Comparison of ENCODE assay signal across 11 cellular contexts in the genomic region with DNA sequence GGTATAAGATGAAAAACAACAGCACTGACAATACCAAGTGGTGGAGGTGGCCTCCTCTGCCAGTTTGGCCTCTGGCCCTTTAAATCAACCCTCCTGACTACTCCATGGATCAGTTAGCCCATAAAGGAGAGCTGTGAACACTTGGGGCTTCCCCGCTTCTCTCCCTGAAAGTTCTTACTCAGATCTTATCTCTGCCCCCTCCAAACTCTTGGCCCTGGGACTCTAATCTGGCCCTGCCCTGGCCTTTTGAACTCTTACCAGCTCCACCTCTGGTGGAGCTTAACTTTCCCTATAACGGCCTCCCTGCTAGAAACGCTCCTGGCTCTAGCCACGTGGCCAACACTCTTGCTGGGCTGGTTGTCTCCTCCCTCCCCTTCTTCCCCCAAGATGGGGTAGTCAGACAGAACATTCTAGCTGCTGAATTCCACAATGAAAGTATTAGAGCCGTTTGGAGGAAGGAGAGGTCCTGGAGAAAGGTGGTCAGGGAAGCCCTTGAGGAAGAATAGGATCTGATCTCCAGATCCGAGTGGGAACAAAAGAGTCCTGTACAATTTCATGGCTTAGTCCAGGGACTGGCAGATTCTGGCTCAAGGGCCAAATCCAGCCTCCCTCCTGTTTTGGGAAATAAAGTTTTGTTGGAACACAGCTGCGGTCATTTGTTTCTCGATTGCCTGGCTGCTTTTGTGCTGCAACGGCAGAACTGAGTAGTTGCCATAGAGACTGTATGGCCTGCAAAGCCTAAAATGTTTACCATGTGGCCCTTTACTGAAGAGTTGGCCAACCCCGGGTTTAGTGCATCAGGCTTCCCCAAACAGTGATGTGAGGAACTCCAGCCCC. TPM values are rescaled to one million over a fixed set of nuclear protein-coding genes. Genes with fewer than 3 reads are reported as not detected.
DNase-seq lines count a peak whose midpoint lies in the region; ATAC-seq and TF ChIP-seq lines count a peak whose summit lies in the region.
"Had no signal": no experiment of that assay in that cellular context is flagged by ENCODE, and none has a peak within 500 bp of the region (broad histone marks: within the 10 kb centered on the region; RNA-seq: fewer than 3 reads in every experiment).

No MANE protein-coding gene starts in this region.

- no peaks in the 10 kb centered on the region for H3K36me3 ChIP-seq in left ventricle myocardium inferior

- no peaks in the 10 kb centered on the region for H3K9me3 Mint-ChIP-seq in type B pancreatic cell

- no peaks in the 10 kb centered on the region for H3K4me1 ChIP-seq in left ventricle myocardium inferior
- H3K4me1 ChIP-seq: parathyroid adenoma had no signal

- peak overlapping the region; percentile 2 for H3K4me3 Mint-ChIP-seq in type B pancreatic cell
- H3K4me3 Mint-ChIP-seq: T-helper 17 cell had no signal

- ATAC-seq in left ventricle myocardium superior (peak; percentile 12), HG03045 (IDR thresholded peaks at IDR 0.05; ENCODE audit: unreplicated experiment) (peak; percentile 53)
- ATAC-seq: T-helper 17 cell had no signal

- TF ChIP-seq CTCF in left ventricle myocardium inferior (IDR thresholded peaks at IDR 0.05; ENCODE audit: borderline replicate concordance) (no peak), type B pancreatic cell (conservative IDR thresholded peaks at IDR 0.05) (no peak)

- peak overlapping the region; percentile 49 for H3K27ac Mint-ChIP-seq in type B pancreatic cell

- no peaks in the 10 kb centered on the region for H3K9me3 ChIP-seq in left ventricle myocardium inferior (replicated peaks)

- H3K4me3 ChIP-seq in left ventricle myocardium inferior: no peak overlapping the region

- no peak overlapping the region for H3K27ac ChIP-seq in left ventricle myocardium inferior (replicated peaks)
- H3K27ac ChIP-seq: parathyroid adenoma had no signal

- H3K27me3 ChIP-seq in left ventricle myocardium inferior (ENCODE audit: low read depth): peaks cover 7% of the 10 kb centered on the region

- no peaks in the 10 kb centered on the region for H3K36me3 Mint-ChIP-seq in type B pancreatic cell

- intact Hi-C loops in left ventricle myocardium superior (cut with micrococcal nuclease) (no loop called here), left ventricle myocardium inferior (cut with micrococcal nuclease) (no loop called here)

- DNase-seq in left ventricle myocardium superior: no peak
- no peak for DNase-seq in left ventricle myocardium inferior
- peak; percentile 43 for DNase-seq in fibroblast of gingiva (ENCODE audit: low read depth)
- no peak for DNase-seq in type B pancreatic cell (ENCODE audit: extremely low spot score, unreplicated experiment)
- DNase-seq in NCI-H146 (lab: John Stamatoyannopoulos, UW): no peak
- DNase-seq in NCI-H187 treated with DMSO at 0.1 percent for 48 hours (lab: John Stamatoyannopoulos, UW): no peak
- DNase-seq in NCI-H128 (lab: John Stamatoyannopoulos, UW; ENCODE audit: unreplicated experiment): no peak
- DNase-seq: NCI-H2029 treated with DMSO at 0.1 percent for 48 hours, T-helper 17 cell had no signal

- peaks cover 41% of the 10 kb centered on the region for H3K4me1 Mint-ChIP-seq in type B pancreatic cell (ENCODE audit: unreplicated experiment)

- no peaks in the 10 kb centered on the region for H3K27me3 Mint-ChIP-seq in type B pancreatic cell

RNA-seq across cellular contexts. Expression of gene PIGR, which starts 9.4 kb away (rescaled TPM):
- total RNA-seq in left ventricle myocardium superior (not detected), left ventricle myocardium inferior (0.91 TPM), type B pancreatic cell (ENCODE audit: low replicate concordance) (16.9 and 30.1 TPM in 2 replicates)
- total RNA-seq: T-helper 17 cell had no signal

RNA-seq across cellular contexts. Expression of gene FCAMR, which starts 14.6 kb away (rescaled TPM):
- total RNA-seq in left ventricle myocardium superior (not detected), left ventricle myocardium inferior (not detected), type B pancreatic cell (ENCODE audit: low replicate concordance) (not detected in 2 replicates)
- total RNA-seq: T-helper 17 cell had no signal

RNA-seq across cellular contexts. Expression of gene FCMR, which starts 34.0 kb away (rescaled TPM):
- 6.2 TPM for total RNA-seq in left ventricle myocardium superior
- total RNA-seq in left ventricle myocardium inferior: 3.3 TPM
- total RNA-seq in type B pancreatic cell (ENCODE audit: low replicate concordance): 0.58 and 0.81 TPM in 2 replicates

RNA-seq across cellular contexts. Expression of gene IL24, which starts 58.5 kb away (rescaled TPM):
- not detected for total RNA-seq in left ventricle myocardium superior
- total RNA-seq in left ventricle myocardium inferior: not detected
- total RNA-seq in type B pancreatic cell (ENCODE audit: low replicate concordance): not detected in 2 replicates
- total RNA-seq: T-helper 17 cell had no signal
